8 cellular contexts compared by ENCODE assay signal in the genomic region with DNA sequence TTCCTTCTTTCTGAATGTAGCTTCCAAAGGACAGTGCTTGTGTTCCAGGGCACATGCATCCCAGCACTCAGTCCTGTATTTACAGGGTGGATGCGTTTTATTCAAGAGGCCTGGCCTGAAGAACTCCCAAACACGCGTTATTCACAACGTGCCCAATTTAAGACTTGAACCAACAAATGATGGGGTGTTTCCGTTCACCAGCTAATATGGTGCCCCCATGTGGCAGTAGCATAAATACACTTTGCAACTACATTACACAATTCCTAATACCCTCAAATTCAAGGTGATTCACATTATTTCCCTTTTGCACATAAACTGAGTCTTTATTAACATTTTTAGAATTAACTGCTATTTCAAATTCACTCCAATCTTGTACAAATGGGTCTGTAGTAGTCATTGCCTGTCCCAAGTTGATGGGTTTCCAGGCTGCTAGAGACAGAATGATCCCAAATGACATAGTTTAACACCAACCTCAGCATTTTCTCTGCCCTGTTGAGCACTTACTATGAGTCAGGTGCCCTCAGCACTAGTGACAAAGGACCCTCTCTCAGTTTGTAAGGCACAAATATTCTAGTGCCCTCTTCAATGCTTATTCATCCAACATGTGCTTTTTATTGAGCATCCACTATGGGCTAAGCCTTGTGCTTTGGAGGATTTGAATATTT. TPM values are rescaled to one million over a fixed set of nuclear protein-coding genes. Genes with fewer than 3 reads are reported as not detected.
DNase-seq lines count a peak whose midpoint lies in the region; ATAC-seq and TF ChIP-seq lines count a peak whose summit lies in the region.

No MANE protein-coding gene starts in this region.

- no peak overlapping the region for H3K23ac ChIP-seq in neuronal stem cell (ENCODE audit: low read depth, low read length, poor library complexity)

- peaks cover 3% of the 10 kb centered on the region for H3K9me3 ChIP-seq in left ventricle myocardium inferior (replicated peaks)
- H3K9me3 ChIP-seq in OCI-LY3 (ENCODE audit: insufficient read depth, low read length): no peaks in the 10 kb centered on the region
- no peaks in the 10 kb centered on the region for H3K9me3 ChIP-seq in upper lobe of right lung
- H3K9me3 ChIP-seq in neuronal stem cell (replicated peaks in 1 of 2; ENCODE audit: control insufficient read depth in 2 of 2, insufficient read depth in 1 of 2, low read depth in 1 of 2, low read length in 2 of 2): peaks cover 0 to 2% of the 10 kb centered on the region in 2 donors

- WGBS in neuronal stem cell (ENCODE audit: extremely low coverage in 2 of 2, insufficient read length in 2 of 2, insufficient replicate concordance in 1 of 2), 2 donors: no CpG with 5 or more reads among the region's 5 CpGs

- no peak for DNase-seq in left ventricle myocardium inferior
- no peak for DNase-seq in left cardiac atrium
- peak; percentile 37 for DNase-seq in fibroblast of pulmonary artery (ENCODE audit: low read depth)
- DNase-seq in upper lobe of right lung: no peak
- no peak for DNase-seq in neuronal stem cell (ENCODE audit: low spot score)

- no peak overlapping the region for H2BK15ac ChIP-seq in neuronal stem cell (ENCODE audit: low read length)

- H2AK5ac ChIP-seq in neuronal stem cell (ENCODE audit: low read depth, low read length): no peak overlapping the region

- H2AFZ ChIP-seq in OCI-LY3 (ENCODE audit: low read depth, low read length) (no peak overlapping the region), neuronal stem cell (ENCODE audit: low read length) (no peak overlapping the region)

- H3K4me3 ChIP-seq in left ventricle myocardium inferior (no peak overlapping the region), OCI-LY3 (ENCODE audit: low read length) (no peak overlapping the region), fibroblast of pulmonary artery (replicated peaks; ENCODE audit: low read depth, low read length) (no peak overlapping the region), upper lobe of right lung (no peak overlapping the region), neuronal stem cell (ENCODE audit: low read length in 2 of 2) (no peak overlapping the region)

- no peak overlapping the region for H3K14ac ChIP-seq in neuronal stem cell (ENCODE audit: low read length)

- peak; percentile 53 for TF ChIP-seq CTCF in left ventricle myocardium inferior (IDR thresholded peaks at IDR 0.05; ENCODE audit: borderline replicate concordance)
- peak; percentile 75 for TF ChIP-seq CTCF in OCI-LY3 (IDR thresholded peaks at IDR 0.05; ENCODE audit: low read depth, low read length)
- peak; percentile 44 for TF ChIP-seq CTCF in fibroblast of pulmonary artery (IDR thresholded peaks at IDR 0.05; ENCODE audit: low read length, missing control alignments)
- TF ChIP-seq CTCF in upper lobe of right lung (IDR thresholded peaks at IDR 0.05): peak; percentile 50

- H3K4ac ChIP-seq in neuronal stem cell (ENCODE audit: low read length): no peak overlapping the region

- H4K8ac ChIP-seq in neuronal stem cell (ENCODE audit: low read depth, low read length): no peak overlapping the region

- H3K18ac ChIP-seq in neuronal stem cell (ENCODE audit: low read length): no peak overlapping the region

- no peak overlapping the region for H2BK120ac ChIP-seq in neuronal stem cell (ENCODE audit: low read depth, low read length)

- H3K36me3 ChIP-seq in left ventricle myocardium inferior (no peaks in the 10 kb centered on the region), OCI-LY3 (replicated peaks; ENCODE audit: low read depth, low read length) (no peaks in the 10 kb centered on the region), upper lobe of right lung (no peaks in the 10 kb centered on the region), neuronal stem cell (replicated peaks in 1 of 2; ENCODE audit: control insufficient read depth in 2 of 2, insufficient read depth in 2 of 2, low read length in 2 of 2) (no peaks in the 10 kb centered on the region)

- H3K4me2 ChIP-seq in OCI-LY3 (ENCODE audit: low read length) (no peak overlapping the region), neuronal stem cell (ENCODE audit: insufficient read depth, low read length, poor library complexity, severe bottlenecking) (no peak overlapping the region)

- H4K91ac ChIP-seq in neuronal stem cell (ENCODE audit: low read depth, low read length, poor library complexity): no peak overlapping the region

- H3K9ac ChIP-seq in OCI-LY3 (ENCODE audit: low read length): no peak overlapping the region
- no peak overlapping the region for H3K9ac ChIP-seq in neuronal stem cell (ENCODE audit: low read depth, low read length, poor library complexity)

- H3K27me3 ChIP-seq in left ventricle myocardium inferior (ENCODE audit: low read depth): peaks cover 29% of the 10 kb centered on the region
- peaks cover 51% of the 10 kb centered on the region for H3K27me3 ChIP-seq in OCI-LY3 (ENCODE audit: low read depth, low read length)
- H3K27me3 ChIP-seq in upper lobe of right lung: no peaks in the 10 kb centered on the region
- no peaks in the 10 kb centered on the region for H3K27me3 ChIP-seq in neuronal stem cell (ENCODE audit: control insufficient read depth in 3 of 3, insufficient read depth in 3 of 3, low read depth in 1 of 3, low read length in 3 of 3)

- H4K20me1 ChIP-seq in OCI-LY3 (ENCODE audit: insufficient read depth, low read length): no peaks in the 10 kb centered on the region

- H3K27ac ChIP-seq in left ventricle myocardium inferior (replicated peaks) (no peak overlapping the region), OCI-LY3 (ENCODE audit: low read length) (no peak overlapping the region), upper lobe of right lung (peak overlapping the region; percentile 79), neuronal stem cell (replicated peaks; ENCODE audit: low read length) (no peak overlapping the region)

- H3K79me1 ChIP-seq in neuronal stem cell (ENCODE audit: low read depth, low read length): no peaks in the 10 kb centered on the region

- no peaks in the 10 kb centered on the region for H3K4me1 ChIP-seq in left ventricle myocardium inferior
- H3K4me1 ChIP-seq in OCI-LY3 (ENCODE audit: low read length): no peaks in the 10 kb centered on the region
- peaks cover 50% of the 10 kb centered on the region for H3K4me1 ChIP-seq in upper lobe of right lung
- H3K4me1 ChIP-seq in neuronal stem cell (ENCODE audit: control insufficient read depth in 2 of 2, insufficient read depth in 1 of 2, low read depth in 1 of 2, low read length in 2 of 2): peaks cover 0 to 1% of the 10 kb centered on the region in 2 donors

- ATAC-seq in left cardiac atrium (no peak), upper lobe of right lung (peak; percentile 38), HG02759 (IDR thresholded peaks at IDR 0.05; ENCODE audit: unreplicated experiment) (no peak), HG03469 (IDR thresholded peaks at IDR 0.05; ENCODE audit: unreplicated experiment) (no peak)

- no peak overlapping the region for H2BK12ac ChIP-seq in neuronal stem cell (ENCODE audit: low read length)

- intact Hi-C loops in left ventricle myocardium inferior (cut with micrococcal nuclease): no loop called here
- intact Hi-C loops in left cardiac atrium (cut with DNase I): no loop called here
- intact Hi-C loops in upper lobe of right lung (cut with DNase I): no loop called here

- H3K79me2 ChIP-seq in OCI-LY3 (ENCODE audit: low read length): no peaks in the 10 kb centered on the region

- H2BK5ac ChIP-seq in neuronal stem cell (ENCODE audit: low read length): no peak overlapping the region

RNA-seq across cellular contexts. Expression of a gene that starts 26.9 kb away (rescaled TPM):
- not detected for total RNA-seq in left ventricle myocardium inferior
- total RNA-seq in left cardiac atrium: not detected
- 3.1 TPM for total RNA-seq in upper lobe of right lung
- polyA plus RNA-seq in neuronal stem cell (2013, experiment 1 of 2): not detected
- not detected for polyA plus RNA-seq in neuronal stem cell (2013, experiment 2 of 2)

RNA-seq across cellular contexts. Expression of a gene that starts 50.7 kb away (rescaled TPM):
- 0.52 TPM for total RNA-seq in left ventricle myocardium inferior
- 1 to 10 TPM in 1 of 2 donors, under 1 TPM in 1; 0.94 to 1.4 TPM for total RNA-seq in left cardiac atrium
- 6.5 TPM for total RNA-seq in upper lobe of right lung
- 0.32 TPM for polyA plus RNA-seq in neuronal stem cell (2013, experiment 1 of 2)
- 0.51 TPM for polyA plus RNA-seq in neuronal stem cell (2013, experiment 2 of 2)
